ENCODE assay signal across 25 cellular contexts in the genomic region with DNA sequence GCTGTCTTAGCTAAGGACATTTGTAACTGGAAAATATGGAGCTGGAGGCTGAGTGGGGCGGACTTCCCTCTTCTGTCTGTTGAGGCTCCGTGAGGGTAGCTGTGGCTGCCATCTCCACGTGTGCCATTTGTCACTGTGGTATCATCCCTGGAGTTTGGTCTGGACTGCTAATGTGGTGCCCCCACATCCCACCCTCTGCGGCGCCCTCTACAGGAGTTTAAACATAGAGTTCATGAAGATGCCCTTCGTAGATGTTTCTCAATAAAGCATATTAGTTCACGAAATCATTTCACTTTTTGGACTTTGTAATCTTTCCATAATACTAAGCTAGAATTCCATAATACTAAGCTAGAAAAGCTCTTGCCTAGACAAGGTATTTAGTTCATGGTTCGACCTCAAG. TPM values are rescaled to one million over a fixed set of nuclear protein-coding genes. Genes with fewer than 3 reads are reported as not detected.
A peak's percentile ranks its signal among the peaks of the same experiment; 100 is the strongest.
DNase-seq lines count a peak whose midpoint lies in the region; ATAC-seq and TF ChIP-seq lines count a peak whose summit lies in the region.
"Had no signal": no experiment of that assay in that cellular context is flagged by ENCODE, and none has a peak within 500 bp of the region (broad histone marks: within the 10 kb centered on the region; RNA-seq: fewer than 3 reads in every experiment).

No MANE protein-coding gene starts in this region.

- H3K36me3 ChIP-seq in breast epithelium: no peaks in the 10 kb centered on the region
- H3K36me3 ChIP-seq: MG63, vagina had no signal

- no peak overlapping the region for H3K27ac Mint-ChIP-seq in MCF 10A (ENCODE audit: low read depth, unreplicated experiment)
- H3K27ac Mint-ChIP-seq: activated CD4-positive, alpha-beta memory T cell treated with anti-CD3 and anti-CD28 coated beads, Interleukin-2, amount 10 ng/mL, durations not matched to agents 7 days and 5 days; IgD-negative memory B cell; stimulated activated memory B cell treated with anti-CD40 and anti-IgM and Interleukin-4, amounts not matched to agents 10 μg/mL and 1 μg/mL and 100 μg/mL, for 72 hours had no signal

- H3K4me3 ChIP-seq in breast epithelium: no peak overlapping the region
- H3K4me3 ChIP-seq: MG63, skin epidermis, vagina had no signal

- BruUV-seq in MCF 10A (replicated peaks; lab: Mats Ljungman, UMichigan): no TSS peak

- ATAC-seq in GM19328 (IDR thresholded peaks at IDR 0.05; ENCODE audit: unreplicated experiment) (no peak), GM18867 (IDR thresholded peaks at IDR 0.05; ENCODE audit: unreplicated experiment) (no peak)
- ATAC-seq: activated T-cell treated with anti-CD3 and anti-CD28 coated beads, Interleukin-2, amount 50 U/mL, for 4 hours; stimulated activated memory B cell treated with anti-CD40 and anti-IgM and Interleukin-4, amounts not matched to agents 10 μg/mL and 1 μg/mL and 100 μg/mL, for 72 hours had no signal

- H3K27me3 Mint-ChIP-seq in MCF 10A (ENCODE audit: insufficient read depth, unreplicated experiment): peaks cover 41% of the 10 kb centered on the region
- H3K27me3 Mint-ChIP-seq: stimulated activated memory B cell treated with anti-CD40 and anti-IgM and Interleukin-4, amounts not matched to agents 10 μg/mL and 1 μg/mL and 100 μg/mL, for 72 hours had no signal

- no peaks in the 10 kb centered on the region for H3K9me3 ChIP-seq in breast epithelium
- H3K9me3 ChIP-seq: MG63, vagina had no signal

- no peaks in the 10 kb centered on the region for H3K36me3 Mint-ChIP-seq in MCF 10A (ENCODE audit: insufficient read depth, unreplicated experiment)
- H3K36me3 Mint-ChIP-seq: IgD-negative memory B cell; stimulated activated memory B cell treated with anti-CD40 and anti-IgM and Interleukin-4, amounts not matched to agents 10 μg/mL and 1 μg/mL and 100 μg/mL, for 72 hours had no signal

- H3K4me3 Mint-ChIP-seq in MCF 10A (ENCODE audit: unreplicated experiment): no peak overlapping the region
- H3K4me3 Mint-ChIP-seq: activated CD4-positive, alpha-beta memory T cell treated with anti-CD3 and anti-CD28 coated beads, Interleukin-2, amount 10 ng/mL, durations not matched to agents 7 days and 5 days; activated T-cell treated with anti-CD3 and anti-CD28 coated beads, Interleukin-2, amount 50 U/mL, for 4 hours; IgD-negative memory B cell; stimulated activated memory B cell treated with anti-CD40 and anti-IgM and Interleukin-4, amounts not matched to agents 10 μg/mL and 1 μg/mL and 100 μg/mL, for 72 hours had no signal

- H3K9me3 Mint-ChIP-seq in MCF 10A (ENCODE audit: unreplicated experiment): no peaks in the 10 kb centered on the region
- H3K9me3 Mint-ChIP-seq: activated CD4-positive, alpha-beta memory T cell treated with anti-CD3 and anti-CD28 coated beads, Interleukin-2, amount 10 ng/mL, durations not matched to agents 7 days and 5 days; activated T-cell treated with anti-CD3 and anti-CD28 coated beads, Interleukin-2, amount 50 U/mL, for 4 hours; IgD-negative memory B cell; stimulated activated memory B cell treated with anti-CD40 and anti-IgM and Interleukin-4, amounts not matched to agents 10 μg/mL and 1 μg/mL and 100 μg/mL, for 72 hours had no signal

- intact Hi-C loops in MCF 10A (cut with micrococcal nuclease): no loop called here
- intact Hi-C loops in breast epithelium (cut with DNase I; ENCODE audit: low total_unique reads): no loop called here

- POLR2A ChIA-PET in MCF 10A (lab: Yijun Ruan, JAX): interaction anchor here (0.7 to 1.1 kb wide), 3 partner anchors 10 to 77 kb away, joined by 3 to 6 read pairs (median 3); no protein-coding TSS in a partner anchor

- H3K27me3 ChIP-seq in breast epithelium: no peaks in the 10 kb centered on the region
- H3K27me3 ChIP-seq: MG63, vagina had no signal

- no peak for TF ChIP-seq POLR2A in breast epithelium (IDR thresholded peaks at IDR 0.05)

- DNase-seq in MCF 10A (ENCODE audit: unreplicated experiment) (no peak), breast epithelium (ENCODE audit: low spot score in 2 of 2) (no peak), NCI-H1105 treated with DMSO at 0.1 percent for 48 hours (lab: John Stamatoyannopoulos, UW) (peak; percentile 67), SHP77 treated with DMSO at 0.1 percent for 48 hours (lab: John Stamatoyannopoulos, UW) (peak; percentile 36), medulla oblongata (ENCODE audit: extremely low spot score) (no peak), globus pallidus (ENCODE audit: low spot score) (no peak)
- DNase-seq: activated CD4-positive, alpha-beta memory T cell treated with anti-CD3 and anti-CD28 coated beads, Interleukin-2, amount 10 ng/mL, durations not matched to agents 7 days and 5 days; activated CD4-positive, CD25-positive, alpha-beta regulatory T cell; activated naive CD4-positive, alpha-beta T cell; activated T-cell treated with anti-CD3 and anti-CD28 coated beads, Interleukin-2, amount 50 U/mL, for 4 hours; amniotic stem cell; kidney glomerular epithelial cell; MG63; NCI-H226; NK-92 treated with Interleukin-12 subunit alpha and Interleukin-12 subunit beta, amount 100 ng/mL, for 24 hours; nucleus accumbens; stimulated activated CD4-positive, alpha-beta T cell treated with anti-CD3 and anti-CD28 coated beads, Interleukin-2, amount 100 ng/mL, for 24 hours; T1000 had no signal

- H3K4me1 ChIP-seq in breast epithelium: no peaks in the 10 kb centered on the region
- H3K4me1 ChIP-seq: vagina had no signal

- CTCF ChIA-PET in MCF 10A (lab: Yijun Ruan, JAX): interaction anchor here (0.8 kb wide), 2 partner anchors 19 to 23 kb away, joined by 3 to 4 read pairs; no protein-coding TSS in a partner anchor

- H3K27ac ChIP-seq in breast epithelium: no peak overlapping the region
- H3K27ac ChIP-seq: RWPE1, skin epidermis, vagina had no signal

- no peaks in the 10 kb centered on the region for H3K4me1 Mint-ChIP-seq in MCF 10A (ENCODE audit: insufficient read depth, unreplicated experiment)
- H3K4me1 Mint-ChIP-seq: activated CD4-positive, alpha-beta memory T cell treated with anti-CD3 and anti-CD28 coated beads, Interleukin-2, amount 10 ng/mL, durations not matched to agents 7 days and 5 days; IgD-negative memory B cell; stimulated activated memory B cell treated with anti-CD40 and anti-IgM and Interleukin-4, amounts not matched to agents 10 μg/mL and 1 μg/mL and 100 μg/mL, for 72 hours had no signal

- TF ChIP-seq CTCF in MCF 10A (IDR thresholded peaks at IDR 0.05; ENCODE audit: unreplicated experiment) (peak; percentile 9), breast epithelium (IDR thresholded peaks at IDR 0.05) (no peak)

RNA-seq across cellular contexts. Expression of gene TECTA, which starts 52.4 kb away (rescaled TPM):
- 0.27 and 0.30 TPM in 2 replicates for total RNA-seq in MCF 10A (2022)
- 1 to 10 TPM in 1 of 3 donors, under 1 TPM in 2; 0.64 to 1.3 (median 0.88) TPM for total RNA-seq in breast epithelium

Comparison
In these comparisons a context has a peak if more than half of its experiments do, and no peak if none do; other contexts are left out.
1. DNase-seq: peak in NCI-H1105 treated with DMSO at 0.1 percent for 48 hours (single experiment) and SHP77 treated with DMSO at 0.1 percent for 48 hours (single experiment); none in MCF 10A (single experiment), breast epithelium (0 of 2), medulla oblongata (single experiment) and globus pallidus (single experiment).